1 cellular context compared by ENCODE assay signal in genomic region chr3:52197842-52198625, GRCh38.
TF ChIP-seq lines count a peak whose summit lies in the region.

Gene ALAS1, plus strand, starts transcription at chr3:52198160. Its CDS starts 1,082 bp downstream, at chr3:52199242.

TF ChIP-seq in HepG2, 621 proteins besides CTCF, POLR2A, EP300 and RAD21 (continued from another document):
- TF ChIP-seq BCL3 (CRISPR knock-in tag; IDR thresholded peaks at IDR 0.05) (peak; percentile 98), ARID2 (CRISPR knock-in tag; IDR thresholded peaks at IDR 0.05; ENCODE audit: borderline replicate concordance) (0 out of 2 replicates have a peak, but pooled peaks have one; percentile 65), ZBED4 (CRISPR knock-in tag; IDR thresholded peaks at IDR 0.05; ENCODE audit: borderline replicate concordance) (peak; percentile 60; the same call in 1 of the 2 replicates), KMT2B (CRISPR knock-in tag; IDR thresholded peaks at IDR 0.05) (peak; percentile 45; the same call in 1 of the 2 replicates), ZNF317 (CRISPR knock-in tag; IDR thresholded peaks at IDR 0.05) (0 out of 2 replicates have a peak, but pooled peaks have one; percentile 44), SIN3A (IDR thresholded peaks at IDR 0.05; ENCODE audit: borderline replicate concordance, low read depth, low read length) (no peak), ZNF282 (IDR thresholded peaks at IDR 0.05; ENCODE audit: partially characterized antibody) (no peak), ZNF296 (CRISPR knock-in tag; conservative IDR thresholded peaks at IDR 0.05) (no peak), ZNF556 (CRISPR knock-in tag; IDR thresholded peaks at IDR 0.05; ENCODE audit: borderline replicate concordance) (peak; percentile 78; the same call in 1 of the 2 replicates), GTF2F1 (IDR thresholded peaks at IDR 0.05; ENCODE audit: low read length) (no peak), TFDP1 (CRISPR knock-in tag; IDR thresholded peaks at IDR 0.05; ENCODE audit: borderline replicate concordance) (0 out of 2 replicates have a peak, but pooled peaks have one; percentile 22), RERE (CRISPR knock-in tag; IDR thresholded peaks at IDR 0.05; ENCODE audit: low read depth) (no peak), KLF6 (CRISPR knock-in tag; IDR thresholded peaks at IDR 0.05) (peak; percentile 79; the same call in 1 of the 2 replicates), MED1 (CRISPR knock-in tag; IDR thresholded peaks at IDR 0.05) (no peak), SMAD1 (CRISPR knock-in tag; IDR thresholded peaks at IDR 0.05; ENCODE audit: borderline replicate concordance, low read depth) (peak; percentile 81; the same call in 1 of the 2 replicates), ZSCAN25 (CRISPR knock-in tag; IDR thresholded peaks at IDR 0.05) (peak; percentile 79), ZNF383 (CRISPR knock-in tag; IDR thresholded peaks at IDR 0.05; ENCODE audit: borderline replicate concordance) (peak; percentile 72; the same call in 1 of the 2 replicates), ZBTB34 (CRISPR knock-in tag; IDR thresholded peaks at IDR 0.05) (peak; percentile 42; the same call in 1 of the 2 replicates), SNAPC2 (CRISPR knock-in tag; IDR thresholded peaks at IDR 0.05) (0 out of 2 replicates have a peak, but pooled peaks have one; percentile 65), GATAD2A (CRISPR knock-in tag; IDR thresholded peaks at IDR 0.05) (peak; percentile 37), TSC22D2 (CRISPR knock-in tag; IDR thresholded peaks at IDR 0.05; ENCODE audit: borderline replicate concordance) (no peak), BCL6 (CRISPR knock-in tag; IDR thresholded peaks at IDR 0.05) (0 out of 2 replicates have a peak, but pooled peaks have one; percentile 20)
- TF ChIP-seq, protein P1, sequence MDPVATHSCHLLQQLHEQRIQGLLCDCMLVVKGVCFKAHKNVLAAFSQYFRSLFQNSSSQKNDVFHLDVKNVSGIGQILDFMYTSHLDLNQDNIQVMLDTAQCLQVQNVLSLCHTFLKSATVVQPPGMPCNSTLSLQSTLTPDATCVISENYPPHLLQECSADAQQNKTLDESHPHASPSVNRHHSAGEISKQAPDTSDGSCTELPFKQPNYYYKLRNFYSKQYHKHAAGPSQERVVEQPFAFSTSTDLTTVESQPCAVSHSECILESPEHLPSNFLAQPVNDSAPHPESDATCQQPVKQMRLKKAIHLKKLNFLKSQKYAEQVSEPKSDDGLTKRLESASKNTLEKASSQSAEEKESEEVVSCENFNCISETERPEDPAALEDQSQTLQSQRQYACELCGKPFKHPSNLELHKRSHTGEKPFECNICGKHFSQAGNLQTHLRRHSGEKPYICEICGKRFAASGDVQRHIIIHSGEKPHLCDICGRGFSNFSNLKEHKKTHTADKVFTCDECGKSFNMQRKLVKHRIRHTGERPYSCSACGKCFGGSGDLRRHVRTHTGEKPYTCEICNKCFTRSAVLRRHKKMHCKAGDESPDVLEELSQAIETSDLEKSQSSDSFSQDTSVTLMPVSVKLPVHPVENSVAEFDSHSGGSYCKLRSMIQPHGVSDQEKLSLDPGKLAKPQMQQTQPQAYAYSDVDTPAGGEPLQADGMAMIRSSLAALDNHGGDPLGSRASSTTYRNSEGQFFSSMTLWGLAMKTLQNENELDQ (CRISPR knock-in tag; IDR thresholded peaks at IDR 0.05; ENCODE audit: borderline replicate concordance): no peak
- TF ChIP-seq, protein P2, sequence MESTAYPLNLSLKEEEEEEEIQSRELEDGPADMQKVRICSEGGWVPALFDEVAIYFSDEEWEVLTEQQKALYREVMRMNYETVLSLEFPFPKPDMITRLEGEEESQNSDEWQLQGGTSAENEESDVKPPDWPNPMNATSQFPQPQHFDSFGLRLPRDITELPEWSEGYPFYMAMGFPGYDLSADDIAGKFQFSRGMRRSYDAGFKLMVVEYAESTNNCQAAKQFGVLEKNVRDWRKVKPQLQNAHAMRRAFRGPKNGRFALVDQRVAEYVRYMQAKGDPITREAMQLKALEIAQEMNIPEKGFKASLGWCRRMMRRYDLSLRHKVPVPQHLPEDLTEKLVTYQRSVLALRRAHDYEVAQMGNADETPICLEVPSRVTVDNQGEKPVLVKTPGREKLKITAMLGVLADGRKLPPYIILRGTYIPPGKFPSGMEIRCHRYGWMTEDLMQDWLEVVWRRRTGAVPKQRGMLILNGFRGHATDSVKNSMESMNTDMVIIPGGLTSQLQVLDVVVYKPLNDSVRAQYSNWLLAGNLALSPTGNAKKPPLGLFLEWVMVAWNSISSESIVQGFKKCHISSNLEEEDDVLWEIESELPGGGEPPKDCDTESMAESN (CRISPR knock-in tag; conservative IDR thresholded peaks at IDR 0.05): peak; percentile 76; the same call in 1 of the 2 replicates
- TF ChIP-seq, protein P3, sequence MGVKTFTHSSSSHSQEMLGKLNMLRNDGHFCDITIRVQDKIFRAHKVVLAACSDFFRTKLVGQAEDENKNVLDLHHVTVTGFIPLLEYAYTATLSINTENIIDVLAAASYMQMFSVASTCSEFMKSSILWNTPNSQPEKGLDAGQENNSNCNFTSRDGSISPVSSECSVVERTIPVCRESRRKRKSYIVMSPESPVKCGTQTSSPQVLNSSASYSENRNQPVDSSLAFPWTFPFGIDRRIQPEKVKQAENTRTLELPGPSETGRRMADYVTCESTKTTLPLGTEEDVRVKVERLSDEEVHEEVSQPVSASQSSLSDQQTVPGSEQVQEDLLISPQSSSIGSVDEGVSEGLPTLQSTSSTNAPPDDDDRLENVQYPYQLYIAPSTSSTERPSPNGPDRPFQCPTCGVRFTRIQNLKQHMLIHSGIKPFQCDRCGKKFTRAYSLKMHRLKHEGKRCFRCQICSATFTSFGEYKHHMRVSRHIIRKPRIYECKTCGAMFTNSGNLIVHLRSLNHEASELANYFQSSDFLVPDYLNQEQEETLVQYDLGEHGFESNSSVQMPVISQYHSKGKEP (CRISPR knock-in tag; IDR thresholded peaks at IDR 0.05): no peak
